ENCODE assay signal across 8 cellular contexts in the genomic region with DNA sequence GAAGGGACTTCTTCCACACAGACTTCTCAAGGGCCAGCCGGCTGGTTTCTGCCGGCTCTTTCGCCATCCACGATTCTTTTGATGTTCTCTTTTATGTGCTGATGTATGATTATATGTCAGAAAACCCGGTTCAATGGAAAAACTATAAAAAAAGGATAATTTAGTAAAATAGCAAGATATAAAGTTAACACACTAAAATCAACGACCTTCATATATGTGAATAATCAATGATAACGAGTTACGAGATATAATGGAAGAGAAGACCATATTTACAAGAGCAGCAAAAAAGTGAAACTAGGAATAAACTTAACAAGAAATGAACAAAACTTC. TPM values are rescaled to one million over a fixed set of nuclear protein-coding genes. Genes with fewer than 3 reads are reported as not detected.
DNase-seq lines count a peak whose midpoint lies in the region; ATAC-seq and TF ChIP-seq lines count a peak whose summit lies in the region.

No MANE protein-coding gene starts in this region.

- H3K4me1 Mint-ChIP-seq in activated T-cell treated with anti-CD3 and anti-CD28 coated beads, Interleukin-2, amount 50 U/mL, for 72 hours (ENCODE audit: low read depth): peaks cover 52% of the 10 kb centered on the region

- H3K27ac ChIP-seq in brain microvascular endothelial cell: peak overlapping the region; percentile 43
- H3K27ac ChIP-seq in lung (ENCODE audit: low read depth in 1 of 2, low read length in 1 of 2): peak overlapping the region in 1 of 2 donors; percentile 37
- peak overlapping the region; percentile 44 to 54 for H3K27ac ChIP-seq in tibial artery

- H3K4me1 ChIP-seq in lung (ENCODE audit: control insufficient read depth in 2 of 2, insufficient read depth in 2 of 2, low read length in 2 of 2): peaks cover 7 to 10% of the 10 kb centered on the region in 2 donors
- peaks cover 0 to 36% (median 14%) of the 10 kb centered on the region in 4 donors for H3K4me1 ChIP-seq in tibial artery

- no peaks in the 10 kb centered on the region for H3K9me3 ChIP-seq in lung (ENCODE audit: control insufficient read depth in 2 of 2, insufficient read depth in 1 of 2, low read length in 1 of 2)
- H3K9me3 ChIP-seq in tibial artery: no peaks in the 10 kb centered on the region

- no peak for DNase-seq in activated T-cell treated with anti-CD3 and anti-CD28 coated beads, Interleukin-2, amount 50 U/mL, for 72 hours
- DNase-seq in activated T-cell treated with anti-CD3 and anti-CD28 coated beads for 4 hours (no peak), brain microvascular endothelial cell (no peak), lung (ENCODE audit: low spot score) (no peak), tibial artery (no peak), HuH-7 (ENCODE audit: low spot score) (no peak), NCI-H1930 (lab: John Stamatoyannopoulos, UW) (no peak), ACHN (no peak)

- 28% methylated on average over 8 of the region's 8 CpGs for WGBS in lung, 2 donors

- ATAC-seq in activated T-cell treated with anti-CD3 and anti-CD28 coated beads, Interleukin-2, amount 50 U/mL, for 72 hours (replicated peaks in 1 of 2): no peak
- no peak for ATAC-seq in lung (ENCODE audit: insufficient read depth, low FRiP score)

- TF ChIP-seq CTCF in brain microvascular endothelial cell (IDR thresholded peaks at IDR 0.05; ENCODE audit: low read depth, low read length, missing control alignments): no peak
- no peak for TF ChIP-seq CTCF in lung (IDR thresholded peaks at IDR 0.05; ENCODE audit: control extremely low read depth, extremely low read depth)
- no peak for TF ChIP-seq CTCF in tibial artery (IDR thresholded peaks at IDR 0.05)

- H3K36me3 ChIP-seq in brain microvascular endothelial cell (replicated peaks) (peaks cover 6% of the 10 kb centered on the region), lung (ENCODE audit: control insufficient read depth in 2 of 2, insufficient read depth in 2 of 2, low read length in 2 of 2) (peaks cover 0 to 6% of the 10 kb centered on the region in 2 donors), tibial artery (peaks cover 0 to 15% (median 11%) of the 10 kb centered on the region in 3 donors)

- H3K4me3 Mint-ChIP-seq in activated T-cell treated with anti-CD3 and anti-CD28 coated beads, Interleukin-2, amount 50 U/mL, for 72 hours: peak overlapping the region; percentile 91 to 97

- peaks cover 28% of the 10 kb centered on the region for H3K27me3 Mint-ChIP-seq in activated T-cell treated with anti-CD3 and anti-CD28 coated beads, Interleukin-2, amount 50 U/mL, for 72 hours (ENCODE audit: low read depth)

- in situ Hi-C loops in brain microvascular endothelial cell (cut with HindIII; ENCODE audit: low pct_ligation_motif_present, low sequenced_read_pairs): no loop called here
- in situ Hi-C loops in ACHN (cut with HindIII; ENCODE audit: low pct_ligation_motif_present, low pct_unique_long_range_greater_than_20kb, low sequenced_read_pairs): no loop called here

- H3K9me3 Mint-ChIP-seq in activated T-cell treated with anti-CD3 and anti-CD28 coated beads, Interleukin-2, amount 50 U/mL, for 72 hours: no peaks in the 10 kb centered on the region

- H3K36me3 Mint-ChIP-seq in activated T-cell treated with anti-CD3 and anti-CD28 coated beads, Interleukin-2, amount 50 U/mL, for 72 hours (ENCODE audit: insufficient read depth in 2 of 2): peaks cover 6 to 25% of the 10 kb centered on the region in 2 donors

- no peaks in the 10 kb centered on the region for H3K27me3 ChIP-seq in brain microvascular endothelial cell (replicated peaks)
- H3K27me3 ChIP-seq in lung (ENCODE audit: control insufficient read depth, insufficient read depth): no peaks in the 10 kb centered on the region
- no peaks in the 10 kb centered on the region for H3K27me3 ChIP-seq in tibial artery

- H3K27ac Mint-ChIP-seq in activated T-cell treated with anti-CD3 and anti-CD28 coated beads, Interleukin-2, amount 50 U/mL, for 72 hours: peak overlapping the region; percentile 95

- intact Hi-C loops in tibial artery (cut with DNase I; ENCODE audit: low total_unique reads): no loop called here

- H3K4me3 ChIP-seq in brain microvascular endothelial cell (ENCODE audit: low read depth, low read length) (peak overlapping the region; percentile 97), lung (peak overlapping the region; percentile 81), tibial artery (peak overlapping the region; percentile 63 to 81)

RNA-seq across cellular contexts. Expression of gene ZSCAN12, which starts 0.5 kb away (rescaled TPM):
- 1 to 10 TPM; 5.6 to 6.4 TPM for total RNA-seq in activated T-cell treated with anti-CD3 and anti-CD28 coated beads, Interleukin-2, amount 50 U/mL, for 72 hours
- 10 to 100 TPM in 1 of 2 donors, 1 to 10 TPM in 1; 5.8 to 17.7 TPM for total RNA-seq in lung
- polyA plus RNA-seq in lung: 1 to 10 TPM; 1.4 to 1.8 TPM

RNA-seq across cellular contexts. Expression of gene ZSCAN23, which starts 43.2 kb away (rescaled TPM):
- total RNA-seq in activated T-cell treated with anti-CD3 and anti-CD28 coated beads, Interleukin-2, amount 50 U/mL, for 72 hours: 1 to 10 TPM; 2.5 to 4.3 TPM
- total RNA-seq in lung: 10 to 100 TPM in 1 of 2 donors, 1 to 10 TPM in 1; 3.0 to 17.2 TPM
- under 1 TPM; 0.18 to 0.66 TPM for polyA plus RNA-seq in lung

RNA-seq across cellular contexts. Expression of gene ZKSCAN3, which starts 50.3 kb away (rescaled TPM):
- 1 to 10 TPM; 3.3 to 5.2 TPM for total RNA-seq in activated T-cell treated with anti-CD3 and anti-CD28 coated beads, Interleukin-2, amount 50 U/mL, for 72 hours
- total RNA-seq in lung: 10 to 100 TPM in 1 of 2 donors, 1 to 10 TPM in 1; 4.5 to 13.2 TPM
- polyA plus RNA-seq in lung: 1 to 10 TPM; 1.1 to 1.7 TPM
